Comparison of ENCODE assay signal across 15 cellular contexts in the genomic region with DNA sequence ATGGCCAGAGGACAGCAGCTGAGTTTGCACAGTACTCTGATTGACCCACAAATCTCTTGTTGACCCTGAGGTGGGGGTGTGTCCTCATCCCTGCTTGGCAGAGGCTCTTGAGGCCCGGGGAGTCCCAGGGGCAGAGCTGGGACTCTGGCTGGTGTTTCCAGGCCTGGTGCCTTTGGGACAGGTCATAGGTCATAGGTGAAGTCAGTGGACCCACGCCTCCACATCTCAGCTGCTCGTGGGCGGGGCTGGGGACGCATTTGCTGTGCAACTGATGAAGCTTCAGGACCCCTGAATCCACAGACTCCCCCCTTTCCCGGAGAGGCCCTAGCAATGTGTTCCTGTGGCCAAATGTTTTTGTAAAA. TPM values are rescaled to one million over a fixed set of nuclear protein-coding genes. Genes with fewer than 3 reads are reported as not detected.
A peak's percentile ranks its signal among the peaks of the same experiment; 100 is the strongest.
DNase-seq lines count a peak whose midpoint lies in the region; ATAC-seq and TF ChIP-seq lines count a peak whose summit lies in the region.
"Had no signal": no experiment of that assay in that cellular context is flagged by ENCODE, and none has a peak within 500 bp of the region (broad histone marks: within the 10 kb centered on the region; RNA-seq: fewer than 3 reads in every experiment).

No MANE protein-coding gene starts in this region.

- ATAC-seq in HG02623 (IDR thresholded peaks at IDR 0.05; ENCODE audit: unreplicated experiment): no peak
- ATAC-seq: Right ventricle myocardium inferior had no signal

- POLR2A ChIA-PET in A673 (lab: Charles Lee; ENCODE audit: low non-redundant PET): no interaction called here
- POLR2A ChIA-PET in HEK293T (lab: Yijun Ruan, JAX): no interaction called here

- TF ChIP-seq CTCF in A673 (conservative IDR thresholded peaks at IDR 0.05; ENCODE audit: low read depth, low read length): no peak
- no peak for TF ChIP-seq CTCF in esophagus squamous epithelium (IDR thresholded peaks at IDR 0.05)
- TF ChIP-seq CTCF in progenitor cell of endocrine pancreas (IDR thresholded peaks at IDR 0.05; ENCODE audit: unreplicated experiment): no peak
- TF ChIP-seq CTCF in brain microvascular endothelial cell (IDR thresholded peaks at IDR 0.05; ENCODE audit: low read depth, low read length, missing control alignments): no peak
- no peak for TF ChIP-seq CTCF in foreskin fibroblast (IDR thresholded peaks at IDR 0.05; ENCODE audit: low read depth, low read length)

- peaks cover 28% of the 10 kb centered on the region for H3K4me1 ChIP-seq in A673 (ENCODE audit: insufficient read depth, low read length, poor library complexity, severe bottlenecking)
- H3K4me1 ChIP-seq in esophagus squamous epithelium: peaks cover 0 to 8% (median 0%) of the 10 kb centered on the region in 3 donors
- H3K4me1 ChIP-seq: upper lobe of left lung had no signal

- DNase-seq in A673 (ENCODE audit: low spot score) (no peak), HEK293T (ENCODE audit: extremely low spot score) (peak; percentile 5), esophagus squamous epithelium (lab: John Stamatoyannopoulos, UW) (no peak), progenitor cell of endocrine pancreas (ENCODE audit: low spot score, unreplicated experiment) (peak; percentile 10), brain microvascular endothelial cell (no peak), foreskin fibroblast (no peak)
- DNase-seq in activated effector memory CD4-positive, alpha-beta T cell treated with anti-CD3 and anti-CD28 coated beads, Interleukin-2, amount 50 U/mL, for 16 hours: no peak
- DNase-seq: activated CD4-positive, alpha-beta T cell treated with anti-CD3 and anti-CD28 coated beads, Interleukin-2, amount 50 U/mL, for 1 hour; amniotic stem cell; kidney; NCI-H1048; T-helper 9 cell had no signal

- H3K9me3 Mint-ChIP-seq in progenitor cell of endocrine pancreas (ENCODE audit: low read depth): no peaks in the 10 kb centered on the region

- H3K9me3 ChIP-seq in A673 (ENCODE audit: low read depth, low read length, poor library complexity, severe bottlenecking) (no peaks in the 10 kb centered on the region), esophagus squamous epithelium (no peaks in the 10 kb centered on the region)
- H3K9me3 ChIP-seq: upper lobe of left lung had no signal

- intact Hi-C loops in A673 (cut with micrococcal nuclease; ENCODE audit: unreplicated experiment) (no loop called here), esophagus squamous epithelium (cut with DNase I) (no loop called here)

- H3K27ac Mint-ChIP-seq in progenitor cell of endocrine pancreas: no peak overlapping the region

- in situ Hi-C loops in brain microvascular endothelial cell (cut with HindIII; ENCODE audit: low pct_ligation_motif_present, low sequenced_read_pairs): no loop called here

- peaks cover 12% of the 10 kb centered on the region for H3K27me3 Mint-ChIP-seq in progenitor cell of endocrine pancreas

- BruUV-seq in A673 (replicated peaks; lab: Mats Ljungman, UMichigan): no TSS peak

- H3K4me3 ChIP-seq in A673 (ENCODE audit: low read depth, low read length, poor library complexity, severe bottlenecking): no peak overlapping the region
- peak overlapping the region in 3 of 4 donors; percentile 13 to 47 (median 29) for H3K4me3 ChIP-seq in esophagus squamous epithelium
- no peak overlapping the region for H3K4me3 ChIP-seq in brain microvascular endothelial cell (ENCODE audit: low read depth, low read length)
- H3K4me3 ChIP-seq in foreskin fibroblast (ENCODE audit: low read depth in 1 of 2, low read length in 2 of 2): no peak overlapping the region

- H3K36me3 ChIP-seq in A673 (ENCODE audit: insufficient read depth, low read length, poor library complexity, severe bottlenecking) (no peaks in the 10 kb centered on the region), esophagus squamous epithelium (no peaks in the 10 kb centered on the region), brain microvascular endothelial cell (replicated peaks) (no peaks in the 10 kb centered on the region)
- H3K36me3 ChIP-seq: upper lobe of left lung had no signal

- H3K36me3 Mint-ChIP-seq in progenitor cell of endocrine pancreas (ENCODE audit: insufficient read depth): no peaks in the 10 kb centered on the region

- H3K4me3 Mint-ChIP-seq in progenitor cell of endocrine pancreas (ENCODE audit: low read depth): no peak overlapping the region

- no peak for TF ChIP-seq POLR2A in esophagus squamous epithelium (IDR thresholded peaks at IDR 0.05)

- H3K4me1 Mint-ChIP-seq in progenitor cell of endocrine pancreas (ENCODE audit: low read depth): no peaks in the 10 kb centered on the region

- H3K27me3 ChIP-seq in A673 (replicated peaks; ENCODE audit: insufficient read depth, low read depth, low read length, poor library complexity) (no peaks in the 10 kb centered on the region), esophagus squamous epithelium (peaks cover 0 to 10% (median 0%) of the 10 kb centered on the region in 4 donors), brain microvascular endothelial cell (replicated peaks) (no peaks in the 10 kb centered on the region)
- H3K27me3 ChIP-seq: upper lobe of left lung had no signal

- H3K27ac ChIP-seq in A673 (ENCODE audit: low read depth, low read length, poor library complexity, severe bottlenecking) (peak overlapping the region; percentile 30), esophagus squamous epithelium (peak overlapping the region in 3 of 4 donors; percentile 58 to 76 (median 65)), brain microvascular endothelial cell (no peak overlapping the region)

- 50 to 100% methylated on average over 1 to 2 of the region's 6 CpGs for WGBS in esophagus squamous epithelium, 2 donors

- CTCF ChIA-PET in A673 (lab: Charles Lee): no interaction called here
- CTCF ChIA-PET in HEK293T (lab: Yijun Ruan, JAX): no interaction called here

TF ChIP-seq in HEK293T, 16 proteins besides CTCF, POLR2A, EP300 and RAD21:
- TF ChIP-seq LEF1 (IDR thresholded peaks at IDR 0.05; ENCODE audit: borderline replicate concordance): no peak
- TF ChIP-seq SP1 (IDR thresholded peaks at IDR 0.05): no peak
- TF ChIP-seq SUZ12 (IDR thresholded peaks at IDR 0.05): no peak
- TF ChIP-seq BHLHE40 (IDR thresholded peaks at IDR 0.05; ENCODE audit: borderline replicate concordance): no peak
- TF ChIP-seq ELF4 (IDR thresholded peaks at IDR 0.05): no peak
- TF ChIP-seq CTBP1 (IDR thresholded peaks at IDR 0.05; ENCODE audit: borderline replicate concordance): no peak
- TF ChIP-seq FOXA1 (IDR thresholded peaks at IDR 0.05): no peak
- no peak for TF ChIP-seq FOXK2 (IDR thresholded peaks at IDR 0.05)
- no peak for TF ChIP-seq ARNT (IDR thresholded peaks at IDR 0.05)
- TF ChIP-seq L3MBTL2 (conservative IDR thresholded peaks at IDR 0.05): no peak

RNA-seq across cellular contexts. Expression of gene CACNA2D4, which starts 0.4 kb away (rescaled TPM):
- total RNA-seq in A673 (2021) (0.41 and 1.2 TPM in 2 replicates), esophagus squamous epithelium (1 to 10 TPM in 2 of 4 donors, under 1 TPM in 2; 0.27 to 3.1 (median 0.92) TPM), progenitor cell of endocrine pancreas (0.34 and 0.58 TPM in 2 replicates)

Comparison
In these comparisons a context has a peak if more than half of its experiments do, and no peak if none do; other contexts are left out.
1. DNase-seq: peak in HEK293T (single experiment) and progenitor cell of endocrine pancreas (single experiment); none in A673 (single experiment), esophagus squamous epithelium (single experiment), activated effector memory CD4-positive, alpha-beta T cell treated with anti-CD3 and anti-CD28 coated beads, Interleukin-2, amount 50 U/mL, for 16 hours (single experiment), brain microvascular endothelial cell (single experiment) and foreskin fibroblast (0 of 2).
2. H3K4me3 ChIP-seq: peak in esophagus squamous epithelium (3 of 4); none in A673 (single experiment), brain microvascular endothelial cell (single experiment) and foreskin fibroblast (0 of 2).